Comparison of ENCODE assay signal across 9 cellular contexts in genomic region chr3:52481819-52482521, GRCh38. TPM values are rescaled to one million over a fixed set of nuclear protein-coding genes. Genes with fewer than 3 reads are reported as not detected.
A peak's percentile ranks its signal among the peaks of the same experiment; 100 is the strongest.
DNase-seq lines count a peak whose midpoint lies in the region; ATAC-seq and TF ChIP-seq lines count a peak whose summit lies in the region.
"Had no signal": no experiment of that assay in that cellular context is flagged by ENCODE, and none has a peak within 500 bp of the region (broad histone marks: within the 10 kb centered on the region; RNA-seq: fewer than 3 reads in every experiment).

No MANE protein-coding gene starts in this region.

- no peak for ATAC-seq in CD8-positive, alpha-beta T cell
- peak; percentile 43 to 81 (median 48) for ATAC-seq in right lobe of liver

- H3K27ac ChIP-seq in CD8-positive, alpha-beta T cell (ENCODE audit: low read depth, low read length), result no peak overlapping the region
- no peak overlapping the region for H3K27ac ChIP-seq in right lobe of liver

- H3K27me3 Mint-ChIP-seq in CD8-positive, alpha-beta T cell (ENCODE audit: low read depth), result no peaks in the 10 kb centered on the region

- no peaks in the 10 kb centered on the region for H3K9me3 ChIP-seq in CD8-positive, alpha-beta T cell (ENCODE audit: low read length)
- H3K9me3 ChIP-seq in right lobe of liver, result no peaks in the 10 kb centered on the region

- no peak for TF ChIP-seq POLR2A in right lobe of liver (IDR thresholded peaks at IDR 0.05)

- no peaks in the 10 kb centered on the region for H3K9me3 Mint-ChIP-seq in CD8-positive, alpha-beta T cell

- no peaks in the 10 kb centered on the region for H3K4me1 ChIP-seq in CD8-positive, alpha-beta T cell (ENCODE audit: insufficient read depth, low read length)
- peaks cover 0 to 4% (median 0%) of the 10 kb centered on the region in 4 donors for H3K4me1 ChIP-seq in right lobe of liver

- H3K36me3 ChIP-seq in CD8-positive, alpha-beta T cell (ENCODE audit: insufficient read depth, low read length), result peaks cover 19% of the 10 kb centered on the region
- H3K36me3 ChIP-seq in right lobe of liver, result peaks cover 4 to 39% (median 20%) of the 10 kb centered on the region in 4 donors

- H3K36me3 Mint-ChIP-seq in CD8-positive, alpha-beta T cell, result peaks cover 91% of the 10 kb centered on the region

- peak in 1 of 7 experiments; percentile 31 for DNase-seq in CD8-positive, alpha-beta T cell
- no peak for DNase-seq in GM20000 (ENCODE audit: low spot score)
- DNase-seq in astrocyte of the hippocampus (ENCODE audit: low read depth, low spot score), result peak; percentile 32
- peak in 1 of 3 donors; percentile 30 for DNase-seq in right lobe of liver
- no peak for DNase-seq in NCI-H345 (lab: John Stamatoyannopoulos, UW)
- no peak for DNase-seq in NCI-H128 (lab: John Stamatoyannopoulos, UW; ENCODE audit: unreplicated experiment)
- no peak for DNase-seq in SW 1271 (lab: John Stamatoyannopoulos, UW)
- no peak for DNase-seq in EL

- no peak overlapping the region for H3K4me3 Mint-ChIP-seq in CD8-positive, alpha-beta T cell

- TF ChIP-seq CTCF in CD8-positive, alpha-beta T cell (IDR thresholded peaks at IDR 0.05), result peak; percentile 30
- TF ChIP-seq CTCF in GM20000 (IDR thresholded peaks at IDR 0.05; ENCODE audit: extremely low read depth, missing control alignments) (peak; percentile 20), right lobe of liver (IDR thresholded peaks at IDR 0.05) (peak in 3 of 4 donors; percentile 17 to 34 (median 23))

- 72% methylated on average over 10 of the region's 23 CpGs for WGBS in right lobe of liver (ENCODE audit: insufficient coverage, low coverage, low lambda C conversion rate, missing lambda C conversion rate)

- no peak overlapping the region for H3K27ac Mint-ChIP-seq in CD8-positive, alpha-beta T cell

- CTCF ChIA-PET in CD8-positive, alpha-beta T cell (lab: Charles Lee), result no interaction called here

- no peaks in the 10 kb centered on the region for H3K4me1 Mint-ChIP-seq in CD8-positive, alpha-beta T cell (ENCODE audit: low read depth)

- H3K27me3 ChIP-seq in CD8-positive, alpha-beta T cell (ENCODE audit: insufficient read depth, low read length), result no peaks in the 10 kb centered on the region
- H3K27me3 ChIP-seq in right lobe of liver, result no peaks in the 10 kb centered on the region

- POLR2A ChIA-PET in CD8-positive, alpha-beta T cell (lab: Charles Lee), result no interaction called here

- H3K4me3 ChIP-seq in CD8-positive, alpha-beta T cell (ENCODE audit: low read depth, low read length), result no peak overlapping the region
- no peak overlapping the region for H3K4me3 ChIP-seq in right lobe of liver

- intact Hi-C loops in CD8-positive, alpha-beta T cell (cut with DNase I, micrococcal nuclease), result no loop called here
- intact Hi-C loops in right lobe of liver (cut with DNase I), result loop anchor here in 1 of 2 donors (10.0 kb wide), 1 partner anchor 193 kb away; no protein-coding TSS in a partner anchor

RNA-seq across cellular contexts. Expression of gene STAB1, which starts 13.2 kb away (rescaled TPM):
- total RNA-seq in CD8-positive, alpha-beta T cell, result under 1 TPM; 0.33 to 0.46 TPM
- 100 to 1,000 TPM in 3 of 6 experiments, 10 to 100 TPM in 3; 60.7 to 268 (median 92.5) TPM for total RNA-seq in right lobe of liver

RNA-seq across cellular contexts. Expression of gene NISCH, which starts 26.6 kb away (rescaled TPM):
- 100 to 1,000 TPM; 150 to 163 TPM for total RNA-seq in CD8-positive, alpha-beta T cell
- total RNA-seq in right lobe of liver, result 10 to 100 TPM; 19.7 to 51.9 (median 30.6) TPM

RNA-seq across cellular contexts. Expression of gene TNNC1, which starts 28.1 kb away (rescaled TPM):
- 1 to 10 TPM; 3.8 to 4.3 TPM for total RNA-seq in CD8-positive, alpha-beta T cell
- 10 to 100 TPM in 1 of 6 experiments, 1 to 10 TPM in 3, under 1 TPM in 2; 0.55 to 12.2 (median 1.3) TPM for total RNA-seq in right lobe of liver

RNA-seq across cellular contexts. Expression of gene SEMA3G, which starts 37.1 kb away (rescaled TPM):
- total RNA-seq in CD8-positive, alpha-beta T cell, result under 1 TPM in 1 of 2 experiments, not detected in 1; 0.05 TPM
- 1 to 10 TPM in 2 of 6 experiments, under 1 TPM in 4; 0.60 to 2.8 (median 0.80) TPM for total RNA-seq in right lobe of liver
- total RNA-seq: T-helper 1 cell treated with Interleukin-12 subunit alpha and Interleukin-12 subunit beta and Interleukin-4 antibody, amounts not matched to agents 30 ng/mL and 1 ng/mL, for 36 hours had no signal

RNA-seq across cellular contexts. Expression of gene NT5DC2, which starts 51.7 kb away (rescaled TPM):
- total RNA-seq in CD8-positive, alpha-beta T cell, result 1 to 10 TPM; 4.8 to 6.7 TPM
- total RNA-seq in right lobe of liver, result 10 to 100 TPM in 1 of 6 experiments, 1 to 10 TPM in 5; 1.1 to 12.5 (median 3.9) TPM

Comparison
In these comparisons a context has a peak if more than half of its experiments do, and no peak if none do; other contexts are left out.
1. RNA of gene STAB1, which starts 13.2 kb away (total RNA-seq): 60.7 to 268 TPM in right lobe of liver; 0.33 to 0.46 TPM in CD8-positive, alpha-beta T cell; every median in the first group is over 10 times any median in the second.
2. Peak in every context shown above with its lines, with median percentiles within 50 percentile points of each other: CTCF ChIP-seq.